10 cellular contexts compared by ENCODE assay signal in the genomic region with DNA sequence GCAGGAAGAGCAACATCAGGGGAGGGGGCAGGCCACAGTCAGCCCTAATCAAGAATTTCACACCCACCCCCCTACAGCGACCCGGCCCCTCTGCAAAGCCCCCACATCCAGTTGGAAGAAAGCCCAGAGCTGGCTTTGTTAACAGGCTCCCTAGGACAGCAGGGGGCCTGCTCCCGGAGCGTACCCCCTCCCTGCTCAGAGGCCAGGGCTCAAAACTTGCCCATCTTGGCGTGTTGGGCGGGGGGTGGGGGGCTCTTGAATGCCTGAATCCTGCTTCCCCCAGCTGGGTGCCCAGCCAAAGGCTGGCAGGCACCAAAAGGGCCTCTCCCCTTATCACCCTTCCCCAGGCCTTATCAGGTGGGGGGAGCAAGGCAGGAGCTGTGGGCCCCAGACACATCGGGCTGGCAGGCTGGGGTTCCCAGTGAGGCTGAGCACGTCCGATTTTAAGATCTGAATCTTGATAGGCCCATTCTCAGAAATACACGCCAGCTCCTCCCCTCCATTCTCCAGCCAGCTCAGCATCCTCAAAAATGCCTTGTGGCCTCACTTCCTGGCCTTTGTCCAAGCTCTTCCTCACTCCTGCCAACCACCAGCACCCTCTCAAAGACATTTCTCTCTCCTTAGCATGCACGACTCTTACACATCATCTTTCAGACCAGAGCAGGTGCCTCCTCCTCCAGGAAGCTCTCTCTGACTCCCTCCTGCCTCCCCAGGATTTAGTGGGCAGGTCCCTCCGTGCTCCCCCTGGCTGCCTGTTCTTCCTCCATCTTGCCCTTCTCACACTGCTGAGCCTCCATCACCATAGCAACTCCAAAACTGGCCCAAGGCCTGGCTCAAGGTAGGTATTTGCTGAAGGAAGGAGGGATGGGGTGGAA.
DNase-seq lines count a peak whose midpoint lies in the region; ATAC-seq, FAIRE-seq and TF ChIP-seq lines count a peak whose summit lies in the region.
"Had no signal": no experiment of that assay in that cellular context is flagged by ENCODE, and none has a peak within 500 bp of the region (broad histone marks: within the 10 kb centered on the region; RNA-seq: fewer than 3 reads in every experiment).

No MANE protein-coding gene starts in this region.

- no TSS peak for BruUV-seq in OCI-LY7 (replicated peaks; lab: Mats Ljungman, UMichigan)

- in situ Hi-C loops in astrocyte of the cerebellum (cut with HindIII; ENCODE audit: low sequenced_read_pairs): loop anchor here (5.0 kb wide), 1 partner anchor 51 kb away; no protein-coding TSS in a partner anchor

- TF ChIP-seq CTCF in astrocyte of the cerebellum (IDR thresholded peaks at IDR 0.05; ENCODE audit: low read depth, low read length, missing control alignments) (peak; percentile 28), keratinocyte (optimal IDR thresholded peaks at IDR 0.05 in 1 of 3, IDR thresholded peaks at IDR 0.05 in 1 of 3, conservative IDR thresholded peaks at IDR 0.05 in 1 of 3; ENCODE audit: extremely low read depth in 1 of 3, insufficient read depth in 2 of 3, low read length in 3 of 3) (peak in 2 of 3 experiments; percentile 4 to 17), OCI-LY7 (conservative IDR thresholded peaks at IDR 0.05; ENCODE audit: low read length) (no peak)

- no peaks in the 10 kb centered on the region for H3K79me2 ChIP-seq in keratinocyte (ENCODE audit: control insufficient read depth, insufficient read depth, low read length)
- no peaks in the 10 kb centered on the region for H3K79me2 ChIP-seq in OCI-LY7 (ENCODE audit: insufficient read depth, low read depth, low read length)

- H4K20me1 ChIP-seq in keratinocyte (ENCODE audit: control insufficient read depth, extremely low read depth, insufficient read depth, low read length) (no peaks in the 10 kb centered on the region), OCI-LY7 (ENCODE audit: insufficient read depth, low read length) (no peaks in the 10 kb centered on the region)

- dilution Hi-C loops in keratinocyte (cut with MboI; ENCODE audit: extremely low pct_ligation_motif_present, low sequenced_read_pairs): no loop called here

- POLR2A ChIA-PET in OCI-LY7 (lab: Charles Lee): no interaction called here

- peak overlapping the region; percentile 41 for H2AFZ ChIP-seq in keratinocyte (ENCODE audit: control insufficient read depth, low read length)
- H2AFZ ChIP-seq in OCI-LY7 (ENCODE audit: low read length): no peak overlapping the region

- CTCF ChIA-PET in OCI-LY7 (lab: Charles Lee; ENCODE audit: unreplicated experiment): interaction anchor here (0.6 kb wide), 1 partner anchor 8 kb away, joined by 3 read pairs; no protein-coding TSS in a partner anchor

- H3K9me1 ChIP-seq in keratinocyte (ENCODE audit: control insufficient read depth, extremely low read depth, insufficient read depth, low read length): no peaks in the 10 kb centered on the region

- no peaks in the 10 kb centered on the region for H3K27me3 ChIP-seq in HUES64 (ENCODE audit: insufficient read depth, low read length)
- H3K27me3 ChIP-seq in keratinocyte (ENCODE audit: control insufficient read depth, extremely low read depth, insufficient read depth, low read length): no peaks in the 10 kb centered on the region

- no peak for ATAC-seq in GM21360 (IDR thresholded peaks at IDR 0.05; ENCODE audit: unreplicated experiment)
- no peak for ATAC-seq in GM18505 (IDR thresholded peaks at IDR 0.05; ENCODE audit: unreplicated experiment)

- H3K4me3 ChIP-seq in HUES64 (ENCODE audit: low read length) (no peak overlapping the region), astrocyte of the cerebellum (ENCODE audit: low read depth, low read length) (no peak overlapping the region), keratinocyte (ENCODE audit: control insufficient read depth in 2 of 3, extremely low read depth in 1 of 3, insufficient read depth in 2 of 3, low read depth in 1 of 3, low read length in 3 of 3) (no peak overlapping the region), OCI-LY7 (ENCODE audit: low read depth, low read length, poor library complexity, severe bottlenecking) (no peak overlapping the region)

- TF ChIP-seq POLR2A in GM18505 (IDR thresholded peaks at IDR 0.05; ENCODE audit: borderline replicate concordance, extremely low read depth, insufficient read depth, insufficient read length): no peak

- peak; percentile 99 for FAIRE-seq in keratinocyte (lab: Jason Lieb, UNC)

- intact Hi-C loops in OCI-LY7 (cut with micrococcal nuclease; ENCODE audit: unreplicated experiment): no loop called here

- peak overlapping the region; percentile 29 for H3K4me2 ChIP-seq in keratinocyte (ENCODE audit: control insufficient read depth, extremely low read depth, insufficient read depth, low read depth, low read length)
- no peak overlapping the region for H3K4me2 ChIP-seq in OCI-LY7 (ENCODE audit: low read length)

- peaks cover 18% of the 10 kb centered on the region for H3K4me1 ChIP-seq in HUES64 (ENCODE audit: insufficient read depth, low read length)
- H3K4me1 ChIP-seq in keratinocyte (ENCODE audit: control insufficient read depth, extremely low read depth, insufficient read depth, low read length): peaks cover 48% of the 10 kb centered on the region
- no peaks in the 10 kb centered on the region for H3K4me1 ChIP-seq in OCI-LY7 (ENCODE audit: insufficient read depth, low read length, poor library complexity, severe bottlenecking)

- H3K9ac ChIP-seq in HUES64 (ENCODE audit: low read depth, low read length): no peak overlapping the region
- H3K9ac ChIP-seq in keratinocyte (ENCODE audit: control insufficient read depth, extremely low read depth, insufficient read depth, low read length): peak overlapping the region; percentile 51

- no peaks in the 10 kb centered on the region for H3K36me3 ChIP-seq in HUES64 (ENCODE audit: insufficient read depth, low read length)
- H3K36me3 ChIP-seq in keratinocyte (ENCODE audit: control insufficient read depth in 2 of 2, extremely low read depth in 1 of 2, insufficient read depth in 2 of 2, low read length in 2 of 2): no peaks in the 10 kb centered on the region
- no peaks in the 10 kb centered on the region for H3K36me3 ChIP-seq in OCI-LY7 (ENCODE audit: insufficient read depth, low read length)

- H3K9me3 ChIP-seq in HUES64 (ENCODE audit: insufficient read depth, low read depth, low read length): no peaks in the 10 kb centered on the region
- no peaks in the 10 kb centered on the region for H3K9me3 ChIP-seq in keratinocyte (ENCODE audit: control insufficient read depth, low read depth, low read length)
- H3K9me3 ChIP-seq in OCI-LY7 (ENCODE audit: low read length): no peaks in the 10 kb centered on the region

- H3K27ac ChIP-seq in HUES64 (ENCODE audit: low read depth, low read length): peak overlapping the region; percentile 73
- H3K27ac ChIP-seq in keratinocyte (ENCODE audit: control insufficient read depth, insufficient read depth, low read length): no peak overlapping the region
- no peak overlapping the region for H3K27ac ChIP-seq in OCI-LY7 (ENCODE audit: low read depth, low read length, poor library complexity, severe bottlenecking)

- WGBS in HUES64: 14% methylated on average over 12 of the region's 12 CpGs

- DNase-seq in AG08396 (ENCODE audit: low spot score) (peak; percentile 76), astrocyte of the cerebellum (ENCODE audit: low read depth) (peak; percentile 84), keratinocyte (ENCODE audit: low read depth, low spot score) (peak; percentile 96), OCI-LY7 (ENCODE audit: low spot score) (no peak), OCI-M2 (lab: John Stamatoyannopoulos, UW; ENCODE audit: unreplicated experiment) (no peak)
- DNase-seq: naive B cell; stimulated activated CD8-positive, alpha-beta memory T cell treated with anti-CD3 and anti-CD28 coated beads, Interleukin-4, amount 100 ng/mL, for 48 hours had no signal

- no peaks in the 10 kb centered on the region for H3K9me2 ChIP-seq in OCI-LY7 (ENCODE audit: insufficient read depth, low read length)

Comparison
In these comparisons a context has a peak if more than half of its experiments do, and no peak if none do; other contexts are left out.
1. DNase-seq: peak in AG08396 (single experiment), astrocyte of the cerebellum (single experiment) and keratinocyte (single experiment); none in OCI-LY7 (single experiment) and OCI-M2 (single experiment).